In genomic region chr1:212247179-212247721, GRCh38 we compare ENCODE assay signal across 15 cellular contexts. TPM values are rescaled to one million over a fixed set of nuclear protein-coding genes. Genes with fewer than 3 reads are reported as not detected.
DNase-seq lines count a peak whose midpoint lies in the region; ATAC-seq, FAIRE-seq and TF ChIP-seq lines count a peak whose summit lies in the region.
"Had no signal": no experiment of that assay in that cellular context is flagged by ENCODE, and none has a peak within 500 bp of the region (broad histone marks: within the 10 kb centered on the region; RNA-seq: fewer than 3 reads in every experiment).

No MANE protein-coding gene starts in this region.

- 13% methylated on average over 8 of the region's 8 CpGs for WGBS in right cardiac atrium
- WGBS in stomach, 5 donors = 52 to 82% (median 70%) methylated on average over 8 of the region's 8 CpGs

- FAIRE-seq in bronchial epithelial cell (lab: Jason Lieb, UNC) = no peak
- FAIRE-seq: GM12891 had no signal

- H3K4me1 ChIP-seq in right cardiac atrium (ENCODE audit: control insufficient read depth, insufficient read depth, low read length) = no peaks in the 10 kb centered on the region
- H3K4me1 ChIP-seq in stomach = peaks cover 6 to 28% (median 9%) of the 10 kb centered on the region in 4 donors
- H3K4me1 ChIP-seq: Caco-2 had no signal

- H3K9me3 ChIP-seq in right cardiac atrium (ENCODE audit: control insufficient read depth, low read length) (no peaks in the 10 kb centered on the region), stomach (no peaks in the 10 kb centered on the region)
- H3K9me3 ChIP-seq: Caco-2 had no signal

- no peak for TF ChIP-seq EP300 in stomach (IDR thresholded peaks at IDR 0.05)

- no peaks in the 10 kb centered on the region for H3K36me3 ChIP-seq in bronchial epithelial cell (ENCODE audit: control insufficient read depth, insufficient read depth, low read length)
- H3K36me3 ChIP-seq in stomach = no peaks in the 10 kb centered on the region

- H3K4me3 ChIP-seq in bronchial epithelial cell (ENCODE audit: low read depth, low read length) = no peak overlapping the region
- H3K4me3 ChIP-seq in right cardiac atrium (ENCODE audit: low read length) = no peak overlapping the region
- H3K4me3 ChIP-seq in stomach = no peak overlapping the region
- H3K4me3 ChIP-seq: PC-9 had no signal

- no peaks in the 10 kb centered on the region for H3K27me3 ChIP-seq in bronchial epithelial cell (ENCODE audit: control insufficient read depth, insufficient read depth, low read length)
- H3K27me3 ChIP-seq in right cardiac atrium (ENCODE audit: control insufficient read depth, insufficient read depth) = no peaks in the 10 kb centered on the region
- no peaks in the 10 kb centered on the region for H3K27me3 ChIP-seq in stomach

- DNase-seq in KBM-7 = peak; percentile 29
- DNase-seq in bronchial epithelial cell (ENCODE audit: low read depth) = peak; percentile 16
- peak in 2 of 3 donors; percentile 41 to 61 for DNase-seq in right cardiac atrium
- DNase-seq in stomach = no peak
- DNase-seq in activated naive CD4-positive, alpha-beta T cell (lab: John Stamatoyannopoulos, UW) = no peak
- DNase-seq in NCI-H748 treated with DMSO at 0.1 percent for 48 hours (lab: John Stamatoyannopoulos, UW) = no peak
- DNase-seq: amygdala; Caco-2; erythroblast; Karpas-422; occipital lobe; PC-9; stimulated activated naive CD8-positive, alpha-beta T cell treated with anti-CD3 and anti-CD28 coated beads, Interleukin-15, Interleukin-2, amounts not matched to agents 100 U/mL and 50 U/mL, for 24 hours had no signal

- peak; percentile 53 to 66 for ATAC-seq in right cardiac atrium
- no peak for ATAC-seq in GM21529 (IDR thresholded peaks at IDR 0.05; ENCODE audit: unreplicated experiment)
- ATAC-seq: stimulated activated naive CD8-positive, alpha-beta T cell treated with anti-CD3 and anti-CD28 coated beads, Interleukin-15, Interleukin-2, amounts not matched to agents 100 U/mL and 50 U/mL, for 24 hours had no signal

- in situ Hi-C loops in KBM-7 (cut with MboI; ENCODE audit: low pct_unique_long_range_greater_than_20kb, low sequenced_read_pairs) = no loop called here

- TF ChIP-seq POLR2A in stomach (IDR thresholded peaks at IDR 0.05) = no peak

- intact Hi-C loops in right cardiac atrium (cut with DNase I) = no loop called here
- intact Hi-C loops in stomach (cut with DNase I; ENCODE audit: low total_unique reads) = no loop called here

- peak overlapping the region; percentile 29 for H3K27ac ChIP-seq in right cardiac atrium (ENCODE audit: low read length)
- peak overlapping the region in 3 of 5 donors; percentile 18 to 38 (median 32) for H3K27ac ChIP-seq in stomach
- H3K27ac ChIP-seq: PC-9 had no signal

- no peak for TF ChIP-seq CTCF in bronchial epithelial cell (IDR thresholded peaks at IDR 0.05; ENCODE audit: insufficient read depth, low read length, severe bottlenecking)
- no peak for TF ChIP-seq CTCF in stomach (IDR thresholded peaks at IDR 0.05)

RNA-seq across cellular contexts. Expression of gene PPP2R5A, which starts 38.0 kb away (rescaled TPM):
- total RNA-seq in bronchial epithelial cell = 24.2 and 26.8 TPM in 2 replicates
- total RNA-seq in right cardiac atrium = 10 to 100 TPM; 58.4 to 72.0 (median 61.3) TPM
- polyA plus RNA-seq in right cardiac atrium = 53.1 TPM
- total RNA-seq in stomach = 10 to 100 TPM; 38.4 to 69.6 (median 57.2) TPM
- polyA plus RNA-seq in stomach = 10 to 100 TPM; 40.4 to 72.6 (median 40.5) TPM

Comparison
In these comparisons a context has a peak if more than half of its experiments do, and no peak if none do; other contexts are left out.
1. DNase-seq: peak in KBM-7 (single experiment), bronchial epithelial cell (single experiment) and right cardiac atrium (2 of 3); none in stomach (single experiment), activated naive CD4-positive, alpha-beta T cell (0 of 4) and NCI-H748 treated with DMSO at 0.1 percent for 48 hours (single experiment).